In the genomic region with DNA sequence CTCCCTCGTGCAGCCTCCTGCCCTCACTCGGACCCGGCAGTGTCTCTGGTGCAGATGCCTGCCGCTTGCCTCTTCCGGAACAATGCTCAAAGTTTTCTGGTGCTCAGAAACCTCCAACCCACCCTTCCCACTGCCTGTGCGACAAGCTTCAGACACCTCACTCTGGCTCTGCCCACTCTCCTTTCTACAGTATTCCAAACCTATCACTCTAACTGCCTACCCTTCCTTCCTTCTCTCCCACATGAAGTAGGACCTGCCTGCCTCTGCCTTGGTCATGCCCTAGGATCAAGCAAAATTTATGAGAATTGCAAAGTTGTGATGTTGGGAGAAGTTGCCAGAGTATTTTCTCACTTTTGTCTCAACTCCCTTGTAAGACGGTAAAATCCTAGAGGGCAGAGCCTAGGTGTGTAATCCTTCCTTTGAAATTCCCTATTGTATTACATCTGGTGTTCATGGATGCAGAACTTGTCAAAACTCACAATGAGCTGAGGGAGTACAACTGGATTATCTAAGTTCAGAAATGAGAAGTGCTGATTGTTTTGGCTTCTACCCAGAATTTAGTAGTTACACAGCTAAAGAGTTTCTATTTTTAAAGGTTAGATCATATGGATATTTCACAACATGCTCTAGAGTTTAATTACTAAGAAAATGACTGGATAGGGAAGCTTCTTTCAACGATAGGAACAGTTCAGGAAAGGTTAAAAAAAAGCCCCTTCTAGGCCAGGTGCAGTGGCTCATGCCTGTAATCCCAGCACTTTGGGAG, we compare ENCODE assay signal across 9 cellular contexts. TPM values are rescaled to one million over a fixed set of nuclear protein-coding genes. Genes with fewer than 3 reads are reported as not detected.
DNase-seq lines count a peak whose midpoint lies in the region; ATAC-seq and TF ChIP-seq lines count a peak whose summit lies in the region.
"Had no signal": no experiment of that assay in that cellular context is flagged by ENCODE, and none has a peak within 500 bp of the region (broad histone marks: within the 10 kb centered on the region; RNA-seq: fewer than 3 reads in every experiment).

No MANE protein-coding gene starts in this region.

- no peak overlapping the region for H3K27ac ChIP-seq in A673 (ENCODE audit: low read depth, low read length, poor library complexity, severe bottlenecking)

- H3K9me3 Mint-ChIP-seq in activated T-helper 17 cell treated with anti-CD3 and anti-CD28 coated beads, Interleukin-2, amount 50 U/mL, for 72 hours = no peaks in the 10 kb centered on the region

- CTCF ChIA-PET in A673 (lab: Charles Lee) = no interaction called here

- no peaks in the 10 kb centered on the region for H3K36me3 ChIP-seq in A673 (ENCODE audit: insufficient read depth, low read length, poor library complexity, severe bottlenecking)

- POLR2A ChIA-PET in A673 (lab: Charles Lee; ENCODE audit: low non-redundant PET) = no interaction called here

- no TSS peak for BruUV-seq in A673 (replicated peaks; lab: Mats Ljungman, UMichigan)

- peak; percentile 7 for DNase-seq in A673 (ENCODE audit: low spot score)
- peak; percentile 55 for DNase-seq in kidney glomerular epithelial cell (lab: John Stamatoyannopoulos, UW)
- DNase-seq in stimulated activated naive CD8-positive, alpha-beta T cell treated with anti-CD3 and anti-CD28 coated beads, Interleukin-15, Interleukin-2, amounts not matched to agents 100 U/mL and 50 U/mL, for 24 hours = no peak
- DNase-seq: stimulated activated CD4-positive, alpha-beta T cell treated with anti-CD3 and anti-CD28 coated beads, Interleukin-15, amount 100 ng/mL, for 24 hours had no signal

- peak overlapping the region; percentile 68 for H3K27ac Mint-ChIP-seq in activated T-helper 17 cell treated with anti-CD3 and anti-CD28 coated beads, Interleukin-2, amount 50 U/mL, for 72 hours

- H3K27me3 Mint-ChIP-seq in activated T-helper 17 cell treated with anti-CD3 and anti-CD28 coated beads, Interleukin-2, amount 50 U/mL, for 72 hours = no peaks in the 10 kb centered on the region

- TF ChIP-seq CTCF in A673 (conservative IDR thresholded peaks at IDR 0.05; ENCODE audit: low read depth, low read length) = no peak

- intact Hi-C loops in A673 (cut with micrococcal nuclease; ENCODE audit: unreplicated experiment) = no loop called here

- ATAC-seq in HG02642 (IDR thresholded peaks at IDR 0.05; ENCODE audit: poor library complexity, unreplicated experiment) (peak; percentile 10), GM19328 (IDR thresholded peaks at IDR 0.05; ENCODE audit: unreplicated experiment) (no peak), GM19397 (IDR thresholded peaks at IDR 0.05; ENCODE audit: unreplicated experiment) (no peak), HG02884 (IDR thresholded peaks at IDR 0.05; ENCODE audit: unreplicated experiment) (no peak)
- ATAC-seq in activated T-helper 17 cell treated with anti-CD3 and anti-CD28 coated beads, Interleukin-2, amount 50 U/mL, for 72 hours (replicated peaks) = no peak
- no peak for ATAC-seq in stimulated activated naive CD8-positive, alpha-beta T cell treated with anti-CD3 and anti-CD28 coated beads, Interleukin-15, Interleukin-2, amounts not matched to agents 100 U/mL and 50 U/mL, for 24 hours

- peaks cover 59% of the 10 kb centered on the region for H3K36me3 Mint-ChIP-seq in activated T-helper 17 cell treated with anti-CD3 and anti-CD28 coated beads, Interleukin-2, amount 50 U/mL, for 72 hours (ENCODE audit: low read depth)

- H3K27me3 ChIP-seq in A673 (replicated peaks; ENCODE audit: insufficient read depth, low read depth, low read length, poor library complexity) = no peaks in the 10 kb centered on the region

- H3K9me3 ChIP-seq in A673 (ENCODE audit: low read depth, low read length, poor library complexity, severe bottlenecking) = no peaks in the 10 kb centered on the region

- peaks cover 11% of the 10 kb centered on the region for H3K4me1 ChIP-seq in A673 (ENCODE audit: insufficient read depth, low read length, poor library complexity, severe bottlenecking)

- H3K4me3 Mint-ChIP-seq in activated T-helper 17 cell treated with anti-CD3 and anti-CD28 coated beads, Interleukin-2, amount 50 U/mL, for 72 hours = peak overlapping the region; percentile 9

- H3K4me1 Mint-ChIP-seq in activated T-helper 17 cell treated with anti-CD3 and anti-CD28 coated beads, Interleukin-2, amount 50 U/mL, for 72 hours = peaks cover 50% of the 10 kb centered on the region

- no peak overlapping the region for H3K4me3 ChIP-seq in A673 (ENCODE audit: low read depth, low read length, poor library complexity, severe bottlenecking)

RNA-seq across cellular contexts. Expression of gene NPC1, which starts 7.2 kb away (rescaled TPM):
- 50.5 and 53.0 TPM in 2 replicates for total RNA-seq in A673 (2021)
- 10 to 100 TPM; 39.6 to 49.3 TPM for total RNA-seq in activated T-helper 17 cell treated with anti-CD3 and anti-CD28 coated beads, Interleukin-2, amount 50 U/mL, for 72 hours
